In genomic region chr17:44093231-44093900, GRCh38 we compare ENCODE assay signal across 17 cellular contexts.
"Had no signal": no experiment of that assay in that cellular context is flagged by ENCODE, and none has a peak within 500 bp of the region (broad histone marks: within the 10 kb centered on the region; RNA-seq: fewer than 3 reads in every experiment).

No MANE protein-coding gene starts in this region.

- H3K4me3 Mint-ChIP-seq: activated naive CD8-positive, alpha-beta T cell treated with anti-CD3 and anti-CD28 coated beads, Interleukin-2, amount 10 ng/mL, durations not matched to agents 7 days and 5 days; activated T-cell treated with anti-CD3 and anti-CD28 coated beads, Interleukin-2, amount 50 U/mL, for 72 hours; natural killer cell treated with Interleukin-12 subunit alpha and Interleukin-12 subunit beta and Interleukin-15 and Interleukin-18, amount 100 ng/mL, for 72 hours; stimulated activated naive CD8-positive, alpha-beta T cell treated with anti-CD3 and anti-CD28 coated beads, Interleukin-15, Interleukin-2, amounts not matched to agents 100 ng/mL and 50 ng/mL, for 24 hours; T-helper 17 cell had no signal

- H3K9me3 ChIP-seq: breast epithelium, esophagus muscularis mucosa, mucosa of descending colon, ovary had no signal

- H3K27me3 ChIP-seq: breast epithelium, esophagus muscularis mucosa, ovary had no signal

- H3K36me3 ChIP-seq: breast epithelium, ovary had no signal

- H3K9me3 Mint-ChIP-seq: activated naive CD8-positive, alpha-beta T cell treated with anti-CD3 and anti-CD28 coated beads, Interleukin-2, amount 10 ng/mL, durations not matched to agents 7 days and 5 days; activated T-cell treated with anti-CD3 and anti-CD28 coated beads, Interleukin-2, amount 50 U/mL, for 72 hours; natural killer cell treated with Interleukin-12 subunit alpha and Interleukin-12 subunit beta and Interleukin-15 and Interleukin-18, amount 100 ng/mL, for 72 hours; stimulated activated naive CD8-positive, alpha-beta T cell treated with anti-CD3 and anti-CD28 coated beads, Interleukin-15, Interleukin-2, amounts not matched to agents 100 ng/mL and 50 ng/mL, for 24 hours had no signal

- H3K36me3 Mint-ChIP-seq: natural killer cell treated with Interleukin-12 subunit alpha and Interleukin-12 subunit beta and Interleukin-15 and Interleukin-18, amount 100 ng/mL, for 72 hours had no signal

- H3K27ac ChIP-seq: breast epithelium, esophagus muscularis mucosa, ovary had no signal

- H3K27ac Mint-ChIP-seq: activated naive CD8-positive, alpha-beta T cell treated with anti-CD3 and anti-CD28 coated beads, Interleukin-2, amount 10 ng/mL, durations not matched to agents 7 days and 5 days; activated T-cell treated with anti-CD3 and anti-CD28 coated beads, Interleukin-2, amount 50 U/mL, for 72 hours; natural killer cell treated with Interleukin-12 subunit alpha and Interleukin-12 subunit beta and Interleukin-15 and Interleukin-18, amount 100 ng/mL, for 72 hours; stimulated activated naive CD8-positive, alpha-beta T cell treated with anti-CD3 and anti-CD28 coated beads, Interleukin-15, Interleukin-2, amounts not matched to agents 100 ng/mL and 50 ng/mL, for 24 hours; T-helper 17 cell had no signal

- DNase-seq: activated CD4-positive, alpha-beta T cell treated with anti-CD3 and anti-CD28 coated beads, Interleukin-2, amount 50 U/mL, for 48 hours; activated gamma-delta T cell treated with Interleukin-2 at 50 U/mL for 16 hours; activated naive CD8-positive, alpha-beta T cell treated with anti-CD3 and anti-CD28 coated beads, Interleukin-2, amount 10 ng/mL, durations not matched to agents 7 days and 5 days; activated T-cell treated with anti-CD3 and anti-CD28 coated beads, Interleukin-2, amount 50 U/mL, for 72 hours; anterior cingulate cortex; head of caudate nucleus; left colon; mammary epithelial cell; mucosa of descending colon; ovary; stimulated activated CD4-positive, alpha-beta T cell treated with anti-CD3 and anti-CD28 coated beads, Interleukin-2, amount 100 ng/mL, for 48 hours; T-helper 17 cell had no signal

- H3K27me3 Mint-ChIP-seq: activated naive CD8-positive, alpha-beta T cell treated with anti-CD3 and anti-CD28 coated beads, Interleukin-2, amount 10 ng/mL, durations not matched to agents 7 days and 5 days; natural killer cell treated with Interleukin-12 subunit alpha and Interleukin-12 subunit beta and Interleukin-15 and Interleukin-18, amount 100 ng/mL, for 72 hours; stimulated activated naive CD8-positive, alpha-beta T cell treated with anti-CD3 and anti-CD28 coated beads, Interleukin-15, Interleukin-2, amounts not matched to agents 100 ng/mL and 50 ng/mL, for 24 hours; T-helper 17 cell had no signal

- ATAC-seq: activated CD4-positive, CD25-positive, alpha-beta regulatory T cell treated with anti-CD3 and anti-CD28 coated beads, Interleukin-2, amount 50 U/mL, for 24 hours; activated T-cell treated with anti-CD3 and anti-CD28 coated beads, Interleukin-2, amount 50 U/mL, for 72 hours; left colon; mucosa of descending colon; natural killer cell treated with Interleukin-12 subunit alpha and Interleukin-12 subunit beta and Interleukin-15 and Interleukin-18, amount 100 ng/mL, for 72 hours; T-helper 17 cell had no signal

- H3K4me3 ChIP-seq: breast epithelium, esophagus muscularis mucosa, mucosa of descending colon, ovary had no signal
